ENCODE assay signal across 14 cellular contexts in genomic region chr3:107634142-107634489, GRCh38.
DNase-seq lines count a peak whose midpoint lies in the region; ATAC-seq and TF ChIP-seq lines count a peak whose summit lies in the region.
"Had no signal": no experiment of that assay in that cellular context is flagged by ENCODE, and none has a peak within 500 bp of the region (broad histone marks: within the 10 kb centered on the region; RNA-seq: fewer than 3 reads in every experiment).

No MANE protein-coding gene starts in this region.

- no peak overlapping the region for H3K27ac ChIP-seq in tibial nerve
- H3K27ac ChIP-seq: SJCRH30 had no signal

- ATAC-seq in GM18498 (IDR thresholded peaks at IDR 0.05; ENCODE audit: unreplicated experiment) (peak; percentile 51), GM19467 (IDR thresholded peaks at IDR 0.05; ENCODE audit: unreplicated experiment) (peak; percentile 29), HG02870 (IDR thresholded peaks at IDR 0.05; ENCODE audit: unreplicated experiment) (peak; percentile 25), HG03457 (IDR thresholded peaks at IDR 0.05; ENCODE audit: unreplicated experiment) (peak; percentile 22)

- no peaks in the 10 kb centered on the region for H3K27me3 ChIP-seq in tibial nerve
- H3K27me3 ChIP-seq: SJCRH30 had no signal

- H3K4me3 ChIP-seq in tibial nerve: no peak overlapping the region
- H3K4me3 ChIP-seq: SJCRH30 had no signal

- DNase-seq in tibial nerve (ENCODE audit: low spot score in 2 of 2) (no peak), GF-D8 (lab: John Stamatoyannopoulos, UW) (no peak), iPS-NIHi7 (ENCODE audit: extremely low spot score) (no peak)
- DNase-seq in activated CD4-positive, alpha-beta T cell treated with anti-CD3 and anti-CD28 coated beads for 1 hour: no peak
- DNase-seq: activated B cell treated with CpG ODN at 0.5 μM for 24 hours; activated T-cell treated with anti-CD3 and anti-CD28 coated beads, Interleukin-2, amount 50 U/mL, for 24 hours; DMS79; NCI-H1092; NCI-H510A treated with DMSO at 0.1 percent for 48 hours; SJCRH30 had no signal

- no peak for TF ChIP-seq EP300 in tibial nerve (IDR thresholded peaks at IDR 0.05)

- H3K4me1 ChIP-seq in tibial nerve: peaks cover 0 to 19% (median 0%) of the 10 kb centered on the region in 4 donors
- H3K4me1 ChIP-seq: SJCRH30 had no signal

- TF ChIP-seq POLR2A in tibial nerve (IDR thresholded peaks at IDR 0.05): no peak

- no peak for TF ChIP-seq CTCF in tibial nerve (IDR thresholded peaks at IDR 0.05)

- WGBS in tibial nerve, 2 donors: 95 to 97% methylated on average over 3 of the region's 3 CpGs

- no peaks in the 10 kb centered on the region for H3K36me3 ChIP-seq in tibial nerve
- H3K36me3 ChIP-seq: SJCRH30 had no signal

- H3K9me3 ChIP-seq in tibial nerve: no peaks in the 10 kb centered on the region
- H3K9me3 ChIP-seq: SJCRH30 had no signal
